15 cellular contexts compared by ENCODE assay signal in the genomic region with DNA sequence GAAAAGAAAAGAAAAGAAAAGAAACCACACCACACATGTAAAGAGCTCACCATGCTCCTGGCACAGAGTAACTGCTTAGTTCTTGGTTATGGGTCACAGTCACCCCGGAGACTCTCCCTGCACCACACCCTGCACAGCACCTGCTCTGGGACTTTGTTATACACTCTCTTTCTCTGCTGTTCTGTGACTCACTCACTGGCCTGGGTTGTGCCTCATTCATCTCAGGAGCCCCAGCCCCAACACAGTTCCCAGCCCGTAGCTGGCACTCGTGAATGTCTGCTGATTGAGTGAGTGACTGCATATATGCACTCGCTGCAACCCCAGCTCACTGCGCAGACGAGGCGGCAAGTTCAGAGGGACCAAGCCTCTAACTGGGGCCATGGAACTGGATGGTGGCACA.
"Had no signal": no experiment of that assay in that cellular context is flagged by ENCODE, and none has a peak within 500 bp of the region (broad histone marks: within the 10 kb centered on the region; RNA-seq: fewer than 3 reads in every experiment).

No MANE protein-coding gene starts in this region.

- H3K36me3 ChIP-seq: brain microvascular endothelial cell, esophagus squamous epithelium, stomach, thoracic aorta had no signal

- DNase-seq: activated CD4-positive, alpha-beta T cell treated with anti-CD3 and anti-CD28 coated beads for 48 hours; brain microvascular endothelial cell; dermis blood vessel endothelial cell; esophagus squamous epithelium; foreskin melanocyte; left cardiac atrium; mammary epithelial cell; stimulated activated CD4-positive, alpha-beta T cell treated with anti-CD3 and anti-CD28 coated beads, Interleukin-15, amount 100 ng/mL, for 24 hours; stimulated activated CD4-positive, alpha-beta T cell treated with anti-CD3 and anti-CD28 coated beads, Interleukin-4, amount 100 ng/mL, for 24 hours; stomach had no signal

- H3K9me3 Mint-ChIP-seq: activated naive CD4-positive, alpha-beta T cell treated with anti-CD3 and anti-CD28 coated beads, Interleukin-2, amount 50 U/mL, for 72 hours; nephron; T-helper 1 cell treated with Interleukin-12 subunit alpha and Interleukin-12 subunit beta and Interleukin-4 antibody, amounts not matched to agents 30 μg/mL and 1 μg/mL, for 36 hours; WTC11 had no signal

- H3K4me3 ChIP-seq: esophagus squamous epithelium, stomach, thoracic aorta had no signal

- H3K27ac ChIP-seq: brain microvascular endothelial cell, stomach, thoracic aorta had no signal

- H3K36me3 Mint-ChIP-seq: activated naive CD4-positive, alpha-beta T cell treated with anti-CD3 and anti-CD28 coated beads, Interleukin-2, amount 50 U/mL, for 72 hours; WTC11 had no signal

- H3K9me3 ChIP-seq: esophagus squamous epithelium, stomach, thoracic aorta had no signal

- H3K27me3 ChIP-seq: brain microvascular endothelial cell had no signal

- H3K4me3 Mint-ChIP-seq: nephron; T-helper 1 cell treated with Interleukin-12 subunit alpha and Interleukin-12 subunit beta and Interleukin-4 antibody, amounts not matched to agents 30 μg/mL and 1 μg/mL, for 36 hours; WTC11 had no signal

- ATAC-seq: activated naive CD4-positive, alpha-beta T cell treated with anti-CD3 and anti-CD28 coated beads, Interleukin-2, amount 50 U/mL, for 72 hours; left cardiac atrium; WTC11 had no signal

- H3K27ac Mint-ChIP-seq: activated naive CD4-positive, alpha-beta T cell treated with anti-CD3 and anti-CD28 coated beads, Interleukin-2, amount 50 U/mL, for 72 hours; nephron; T-helper 1 cell treated with Interleukin-12 subunit alpha and Interleukin-12 subunit beta and Interleukin-4 antibody, amounts not matched to agents 30 μg/mL and 1 μg/mL, for 36 hours; WTC11 had no signal
